15 cellular contexts compared by ENCODE assay signal in the genomic region with DNA sequence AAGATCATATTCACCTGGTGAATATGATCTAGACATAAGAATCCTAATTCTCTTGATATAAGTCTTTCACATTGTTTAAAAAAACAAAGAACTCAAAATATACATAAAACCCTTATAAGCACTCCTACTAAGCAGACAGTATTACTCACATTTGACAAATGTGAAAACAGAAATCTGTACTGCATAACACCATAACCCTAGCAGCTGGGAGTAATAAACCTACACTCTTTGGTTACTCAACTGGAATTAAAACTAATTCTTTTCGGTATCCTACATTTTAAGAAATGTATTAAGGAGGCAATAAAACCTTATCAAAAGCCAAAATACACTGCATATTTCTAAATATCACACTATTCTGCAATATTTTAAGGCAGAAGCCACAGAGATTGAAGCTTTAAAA.
"Had no signal": no experiment of that assay in that cellular context is flagged by ENCODE, and none has a peak within 500 bp of the region (broad histone marks: within the 10 kb centered on the region; RNA-seq: fewer than 3 reads in every experiment).

No MANE protein-coding gene starts in this region.

- H3K4me3 Mint-ChIP-seq: activated CD4-positive, alpha-beta T cell treated with anti-CD3 and anti-CD28 coated beads, Interleukin-2, amount 10 ng/mL, durations not matched to agents 7 days and 5 days; memory B cell; naive thymus-derived CD4-positive, alpha-beta T cell; T-helper 17 cell had no signal

- FAIRE-seq: astrocyte, TTC549 had no signal

- H3K27me3 ChIP-seq: ovary, sigmoid colon had no signal

- H3K27ac Mint-ChIP-seq: activated CD4-positive, alpha-beta T cell treated with anti-CD3 and anti-CD28 coated beads, Interleukin-2, amount 10 ng/mL, durations not matched to agents 7 days and 5 days; memory B cell; naive thymus-derived CD4-positive, alpha-beta T cell; T-helper 17 cell had no signal

- H3K4me3 ChIP-seq: mucosa of descending colon, ovary, sigmoid colon had no signal

- H3K27me3 Mint-ChIP-seq: activated CD4-positive, alpha-beta T cell treated with anti-CD3 and anti-CD28 coated beads, Interleukin-2, amount 10 ng/mL, durations not matched to agents 7 days and 5 days; memory B cell; naive thymus-derived CD4-positive, alpha-beta T cell; T-helper 17 cell had no signal

- H3K36me3 ChIP-seq: ovary had no signal

- H3K27ac ChIP-seq: ovary, sigmoid colon had no signal

- H3K9me3 Mint-ChIP-seq: activated CD4-positive, alpha-beta T cell treated with anti-CD3 and anti-CD28 coated beads, Interleukin-2, amount 10 ng/mL, durations not matched to agents 7 days and 5 days; memory B cell; naive thymus-derived CD4-positive, alpha-beta T cell had no signal

- DNase-seq: activated CD4-positive, alpha-beta T cell treated with anti-CD3 and anti-CD28 coated beads, Interleukin-2, amount 10 ng/mL, durations not matched to agents 7 days and 5 days; activated naive CD4-positive, alpha-beta T cell; activated T-cell treated with anti-CD3 and anti-CD28 coated beads, Interleukin-2, amount 50 U/mL, for 48 hours; glutamatergic neuron; hypothalamus; left ventricle myocardium superior; mucosa of descending colon; naive thymus-derived CD4-positive, alpha-beta T cell; ovary; sigmoid colon; stimulated activated CD4-positive, alpha-beta T cell treated with anti-CD3 and anti-CD28 coated beads, Interleukin-1b, Interleukin-23, amount 100 ng/mL, for 48 hours; T-helper 17 cell had no signal

- H3K9me3 ChIP-seq: mucosa of descending colon, ovary, sigmoid colon had no signal

- ATAC-seq: left ventricle myocardium superior; mucosa of descending colon; naive thymus-derived CD4-positive, alpha-beta T cell; T-helper 17 cell had no signal
